In genomic region chr5:102294996-102295395, GRCh38 we compare ENCODE assay signal across 10 cellular contexts. TPM values are rescaled to one million over a fixed set of nuclear protein-coding genes. Genes with fewer than 3 reads are reported as not detected.
DNase-seq lines count a peak whose midpoint lies in the region; ATAC-seq and TF ChIP-seq lines count a peak whose summit lies in the region.
"Had no signal": no experiment of that assay in that cellular context is flagged by ENCODE, and none has a peak within 500 bp of the region (broad histone marks: within the 10 kb centered on the region; RNA-seq: fewer than 3 reads in every experiment).

No MANE protein-coding gene starts in this region.

- intact Hi-C loops in activated CD4-positive, alpha-beta T cell treated with anti-CD3 and anti-CD28 coated beads for 36 hours (cut with DNase I, micrococcal nuclease), result no loop called here

- H3K79me2 ChIP-seq in smooth muscle cell (ENCODE audit: low read depth), result no peaks in the 10 kb centered on the region

- H3K36me3 Mint-ChIP-seq in activated CD4-positive, alpha-beta T cell treated with anti-CD3 and anti-CD28 coated beads for 36 hours (ENCODE audit: low read depth), result no peaks in the 10 kb centered on the region

- peaks cover 16% of the 10 kb centered on the region for H3K4me1 Mint-ChIP-seq in activated CD4-positive, alpha-beta T cell treated with anti-CD3 and anti-CD28 coated beads for 36 hours

- H3K9me3 Mint-ChIP-seq in activated CD4-positive, alpha-beta T cell treated with anti-CD3 and anti-CD28 coated beads for 36 hours (ENCODE audit: low read depth), result no peaks in the 10 kb centered on the region

- no peaks in the 10 kb centered on the region for H4K20me1 ChIP-seq in smooth muscle cell (ENCODE audit: low read depth)

- WGBS in iPS DF 6.9 (ENCODE audit: insufficient coverage, insufficient read length), result no CpG with 5 or more reads among the region's 3 CpGs
- 15% methylated on average over 3 of the region's 3 CpGs for WGBS in smooth muscle cell (ENCODE audit: low lambda C conversion rate)

- H3K27ac ChIP-seq in iPS DF 6.9 (ENCODE audit: low read length), result no peak overlapping the region
- H3K27ac ChIP-seq in smooth muscle cell (ENCODE audit: low read depth), result no peak overlapping the region

- H3K27ac Mint-ChIP-seq in activated CD4-positive, alpha-beta T cell treated with anti-CD3 and anti-CD28 coated beads for 36 hours, result no peak overlapping the region

- peak overlapping the region; percentile 84 for H2AFZ ChIP-seq in smooth muscle cell (ENCODE audit: low read depth)

- H3K4me1 ChIP-seq in iPS DF 6.9 (ENCODE audit: control insufficient read depth, insufficient read depth, low read length), result no peaks in the 10 kb centered on the region
- H3K4me1 ChIP-seq in smooth muscle cell (ENCODE audit: low read depth), result peaks cover 4% of the 10 kb centered on the region

- peak overlapping the region; percentile 80; the same call in 1 of the 2 replicates for H3K4me3 ChIP-seq in iPS DF 6.9 (ENCODE audit: low read length)
- H3K4me3 ChIP-seq in smooth muscle cell, result peak overlapping the region; percentile 62

- H3K27me3 ChIP-seq in iPS DF 6.9 (ENCODE audit: control insufficient read depth, insufficient read depth, low read length) (no peaks in the 10 kb centered on the region; the same call in 1 of the 2 replicates), smooth muscle cell (ENCODE audit: low read depth) (peaks cover 6% of the 10 kb centered on the region)

- CTCF ChIA-PET in activated CD4-positive, alpha-beta T cell treated with anti-CD3 and anti-CD28 coated beads for 36 hours (lab: Charles Lee), result interaction anchor here (1.5 kb wide), 1 partner anchor 11 kb away, joined by 5 read pairs; no protein-coding TSS in a partner anchor

- ATAC-seq in activated CD4-positive, alpha-beta T cell treated with anti-CD3 and anti-CD28 coated beads for 36 hours, result no peak

- TF ChIP-seq CTCF in smooth muscle cell (IDR thresholded peaks at IDR 0.05; ENCODE audit: borderline replicate concordance, insufficient read depth, poor library complexity, severe bottlenecking), result no peak

- DNase-seq in activated CD4-positive, alpha-beta T cell treated with anti-CD3 and anti-CD28 coated beads for 36 hours, result no peak
- DNase-seq in activated CD4-positive, alpha-beta T cell treated with anti-CD3 and anti-CD28 coated beads, Interleukin-2, amount 50 U/mL, for 1 hour, result no peak
- peak; percentile 59 for DNase-seq in OCI-M1 (lab: John Stamatoyannopoulos, UW)
- DNase-seq in iPS DF 6.9 (ENCODE audit: low read depth, low spot score), result no peak
- no peak for DNase-seq in smooth muscle cell (lab: John Stamatoyannopoulos, UW; ENCODE audit: unreplicated experiment)
- DNase-seq in NK-92 (lab: John Stamatoyannopoulos, UW; ENCODE audit: unreplicated experiment), result no peak
- no peak for DNase-seq in AG08396 (ENCODE audit: low spot score)
- DNase-seq in cerebellar nuclear complex (lab: John Stamatoyannopoulos, UW), result no peak
- DNase-seq: effector CD4-positive, alpha-beta T cell; NCI-H187 had no signal

- POLR2A ChIA-PET in activated CD4-positive, alpha-beta T cell treated with anti-CD3 and anti-CD28 coated beads for 36 hours (lab: Charles Lee), result no interaction called here

- H3K9me3 ChIP-seq in iPS DF 6.9 (ENCODE audit: control insufficient read depth, insufficient read depth, low read length) (no peaks in the 10 kb centered on the region), smooth muscle cell (replicated peaks; ENCODE audit: low read depth) (no peaks in the 10 kb centered on the region)

- peaks cover 10% of the 10 kb centered on the region for H3K27me3 Mint-ChIP-seq in activated CD4-positive, alpha-beta T cell treated with anti-CD3 and anti-CD28 coated beads for 36 hours

- no peaks in the 10 kb centered on the region for H3F3A ChIP-seq in smooth muscle cell (ENCODE audit: low read depth)

- peak overlapping the region; percentile 89 for H3K4me2 ChIP-seq in smooth muscle cell

- peak overlapping the region; percentile 76 for H3K4me3 Mint-ChIP-seq in activated CD4-positive, alpha-beta T cell treated with anti-CD3 and anti-CD28 coated beads for 36 hours

- no peaks in the 10 kb centered on the region for H3K36me3 ChIP-seq in iPS DF 6.9 (ENCODE audit: control insufficient read depth, insufficient read depth, low read length)
- H3K36me3 ChIP-seq in smooth muscle cell (ENCODE audit: low read depth), result no peaks in the 10 kb centered on the region

- H3K9ac ChIP-seq in smooth muscle cell (ENCODE audit: low read depth), result no peak overlapping the region

RNA-seq across cellular contexts. Expression of gene SLCO4C1, which starts 1.1 kb away (rescaled TPM):
- under 1 TPM; 0.28 to 0.37 TPM for total RNA-seq in activated CD4-positive, alpha-beta T cell treated with anti-CD3 and anti-CD28 coated beads for 36 hours
- total RNA-seq in smooth muscle cell, result 0.36 and 0.45 TPM in 2 replicates
- polyA plus RNA-seq in smooth muscle cell, result not detected in 2 replicates
